Comparison of ENCODE assay signal across 8 cellular contexts in genomic region chr15:89087830-89088604, GRCh38. TPM values are rescaled to one million over a fixed set of nuclear protein-coding genes. Genes with fewer than 3 reads are reported as not detected.
DNase-seq lines count a peak whose midpoint lies in the region; ATAC-seq and TF ChIP-seq lines count a peak whose summit lies in the region.

TSS of gene ABHD2 (plus strand) at chr15:89088456. CDS start at chr15:89116328, 27,872 bp downstream.

- H3K4me3 ChIP-seq in GM08714 (ENCODE audit: low read length) (peak within 1 kb of the TSS; percentile 86), osteoblast (ENCODE audit: insufficient read depth, low read length) (peak within 1 kb of the TSS; percentile 87), thoracic aorta (peak within 1 kb of the TSS; percentile 91)

- H3K9me3 Mint-ChIP-seq in activated naive CD4-positive, alpha-beta T cell treated with anti-CD3 and anti-CD28 coated beads, Interleukin-2, amount 50 U/mL, for 72 hours, result no peaks in the 10 kb centered on the region

- peaks cover 3% of the 10 kb centered on the region for H3K36me3 ChIP-seq in osteoblast (ENCODE audit: insufficient read depth, low read length)
- no peaks in the 10 kb centered on the region for H3K36me3 ChIP-seq in thoracic aorta

- H3K27ac Mint-ChIP-seq in activated naive CD4-positive, alpha-beta T cell treated with anti-CD3 and anti-CD28 coated beads, Interleukin-2, amount 50 U/mL, for 72 hours, result no peak within 1 kb of the TSS

- H2AFZ ChIP-seq in osteoblast (ENCODE audit: low read length), result peak within 1 kb of the TSS; percentile 78

- H3K9me3 ChIP-seq in osteoblast (ENCODE audit: low read depth, low read length) (no peaks in the 10 kb centered on the region), thoracic aorta (no peaks in the 10 kb centered on the region)

- peak; percentile 98 for ATAC-seq in HG02610 (IDR thresholded peaks at IDR 0.05; ENCODE audit: unreplicated experiment)
- peak; percentile 94 to 97 for ATAC-seq in activated naive CD4-positive, alpha-beta T cell treated with anti-CD3 and anti-CD28 coated beads, Interleukin-2, amount 50 U/mL, for 72 hours
- peak; percentile 97 for ATAC-seq in thoracic aorta (ENCODE audit: insufficient number of reproducible peaks, low FRiP score, low read depth)

- H3K27me3 ChIP-seq in osteoblast (ENCODE audit: insufficient read depth, low read length) (no peaks in the 10 kb centered on the region), thoracic aorta (replicated peaks; ENCODE audit: insufficient read depth) (no peaks in the 10 kb centered on the region)

- peaks cover 40% of the 10 kb centered on the region for H3K79me2 ChIP-seq in osteoblast (ENCODE audit: insufficient read depth, low read length)

- H3K36me3 Mint-ChIP-seq in activated naive CD4-positive, alpha-beta T cell treated with anti-CD3 and anti-CD28 coated beads, Interleukin-2, amount 50 U/mL, for 72 hours, result peaks cover 4% of the 10 kb centered on the region in 2 donors

- H4K20me1 ChIP-seq in osteoblast (ENCODE audit: insufficient read depth, low read length), result no peaks in the 10 kb centered on the region

- no peak for TF ChIP-seq CTCF in osteoblast (IDR thresholded peaks at IDR 0.05; ENCODE audit: extremely low read depth, low read depth, low read length)
- TF ChIP-seq CTCF in thoracic aorta (IDR thresholded peaks at IDR 0.05), result no peak

- H3K4me2 ChIP-seq in osteoblast (ENCODE audit: insufficient read depth, low read length), result peak within 1 kb of the TSS; percentile 86

- H3K4me1 ChIP-seq in osteoblast (ENCODE audit: insufficient read depth, low read length) (peaks cover 50% of the 10 kb centered on the region), thoracic aorta (ENCODE audit: control insufficient read depth in 1 of 2, low read depth in 2 of 2) (peaks cover 25 to 46% of the 10 kb centered on the region in 2 donors)

- peak within 1 kb of the TSS; percentile 94 for H3K27ac ChIP-seq in osteoblast (ENCODE audit: low read depth, low read length)
- H3K27ac ChIP-seq in thoracic aorta, result peak within 1 kb of the TSS; percentile 96 to 100

- peak; percentile 98 for DNase-seq in NCI-H1092 treated with DMSO at 0.1 percent for 48 hours (lab: John Stamatoyannopoulos, UW)
- peak; percentile 99 for DNase-seq in SKM-1 (lab: John Stamatoyannopoulos, UW; ENCODE audit: unreplicated experiment)
- DNase-seq in activated naive CD4-positive, alpha-beta T cell treated with anti-CD3 and anti-CD28 coated beads, Interleukin-2, amount 50 U/mL, for 72 hours (ENCODE audit: low spot score in 2 of 2), result peak; percentile 98 to 99
- peak; percentile 99 for DNase-seq in glomerular endothelial cell (ENCODE audit: extremely low read depth, low read depth, low spot score)
- DNase-seq in osteoblast (ENCODE audit: insufficient read length, low spot score, missing footprints), result peak; percentile 94
- DNase-seq in thoracic aorta (ENCODE audit: low spot score), result peak; percentile 99

RNA-seq across cellular contexts. Expression of gene ABHD2, which starts in this region (rescaled TPM):
- total RNA-seq in activated naive CD4-positive, alpha-beta T cell treated with anti-CD3 and anti-CD28 coated beads, Interleukin-2, amount 50 U/mL, for 72 hours, result 10 to 100 TPM; 44.9 to 52.3 TPM
- total RNA-seq in glomerular endothelial cell, result 34.6 and 47.3 TPM in 2 replicates
- total RNA-seq in osteoblast, result 115 and 151 TPM in 2 replicates
- 100 to 1,000 TPM; 177 to 283 TPM for total RNA-seq in thoracic aorta

Comparison
In these comparisons a context has a peak if more than half of its experiments do, and no peak if none do; other contexts are left out.
1. Peak in every context shown above with its lines: DNase-seq, ATAC-seq, H3K4me3 ChIP-seq and H3K27ac ChIP-seq.